Comparison of ENCODE assay signal across 29 cellular contexts in the genomic region with DNA sequence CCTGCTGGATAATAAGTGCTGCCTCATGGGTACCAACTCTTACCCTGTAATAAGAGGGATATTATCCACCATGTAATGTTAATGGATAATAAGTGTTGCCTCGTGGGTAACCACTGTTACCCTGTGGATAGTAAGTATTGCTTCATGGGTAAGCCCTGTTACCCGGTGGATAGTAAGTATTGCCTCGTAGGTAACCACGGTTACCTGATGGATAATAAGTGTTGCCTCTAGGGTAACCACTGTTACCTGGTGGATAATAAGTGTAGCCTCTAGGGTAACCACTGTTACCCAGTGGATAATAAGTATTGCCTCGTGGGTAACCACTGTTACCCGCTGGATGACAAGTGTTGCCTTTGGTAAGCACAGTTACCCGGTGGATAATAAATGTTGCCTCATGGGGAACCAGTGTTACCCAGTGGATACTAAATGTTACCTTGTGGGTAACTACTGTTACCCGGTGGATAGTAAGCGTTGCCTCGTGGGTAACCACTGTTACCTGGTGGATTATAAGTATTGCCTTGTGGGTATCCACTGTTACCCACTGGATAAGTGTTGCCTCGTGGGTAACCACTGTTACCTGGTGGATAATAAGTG. TPM values are rescaled to one million over a fixed set of nuclear protein-coding genes. Genes with fewer than 3 reads are reported as not detected.
"Had no signal": no experiment of that assay in that cellular context is flagged by ENCODE, and none has a peak within 500 bp of the region (broad histone marks: within the 10 kb centered on the region; RNA-seq: fewer than 3 reads in every experiment).

No MANE protein-coding gene starts in this region.

- H3K36me3 Mint-ChIP-seq: activated naive CD8-positive, alpha-beta T cell treated with anti-CD3 and anti-CD28 coated beads for 36 hours; T-cell had no signal

- ATAC-seq: activated T-helper 17 cell treated with anti-CD3 and anti-CD28 coated beads, Interleukin-2, amount 50 U/mL, for 72 hours; T-cell had no signal

- H3K9me3 Mint-ChIP-seq: activated B cell treated with CpG ODN at 0.5 μM for 24 hours; activated naive CD4-positive, alpha-beta T cell treated with anti-CD3 and anti-CD28 coated beads for 36 hours; activated naive CD8-positive, alpha-beta T cell treated with anti-CD3 and anti-CD28 coated beads for 36 hours; activated T-helper 17 cell treated with anti-CD3 and anti-CD28 coated beads, Interleukin-2, amount 50 U/mL, for 72 hours had no signal

- FAIRE-seq: TTC549 had no signal

- H3K27ac Mint-ChIP-seq: activated B cell treated with CpG ODN at 0.5 μM for 24 hours; activated CD4-positive, alpha-beta memory T cell treated with anti-CD3 and anti-CD28 coated beads, Interleukin-2, amount 10 ng/mL, durations not matched to agents 7 days and 5 days; activated naive CD4-positive, alpha-beta T cell treated with anti-CD3 and anti-CD28 coated beads for 36 hours; activated naive CD8-positive, alpha-beta T cell treated with anti-CD3 and anti-CD28 coated beads for 36 hours; activated T-helper 17 cell treated with anti-CD3 and anti-CD28 coated beads, Interleukin-2, amount 50 U/mL, for 72 hours; T-cell had no signal

- DNase-seq: activated B cell treated with CpG ODN at 0.5 μM for 24 hours; activated CD4-positive, alpha-beta memory T cell treated with anti-CD3 and anti-CD28 coated beads, Interleukin-2, amount 10 ng/mL, durations not matched to agents 7 days and 5 days; activated CD4-positive, alpha-beta T cell treated with anti-CD3 and anti-CD28 coated beads for 1 hour; activated CD4-positive, alpha-beta T cell treated with anti-CD3 and anti-CD28 coated beads, Interleukin-2, amount 50 U/mL, for 1 hour; activated gamma-delta T cell; activated naive CD4-positive, alpha-beta T cell treated with anti-CD3 and anti-CD28 coated beads for 36 hours; activated naive CD8-positive, alpha-beta T cell treated with anti-CD3 and anti-CD28 coated beads for 36 hours; activated T-cell treated with anti-CD3 and anti-CD28 coated beads for 4 hours; activated T-cell treated with anti-CD3 and anti-CD28 coated beads, Interleukin-2, amount 50 U/mL, for 48 hours; anterior cingulate cortex; caudate nucleus; NCI-H1048; NCI-H1930; NCI-H2171; NCI-H345; NCI-H510A; NCI-H526 treated with DMSO at 0.1 percent for 48 hours; NCI-H82; SIG-M5; T-cell; T-helper 2 cell; T1000 had no signal

RNA-seq across cellular contexts. Expression of gene NXPE4, which starts 18.6 kb away (rescaled TPM):
- total RNA-seq: activated B cell treated with CpG ODN at 0.5 μM for 24 hours; activated CD4-positive, alpha-beta memory T cell treated with anti-CD3 and anti-CD28 coated beads, Interleukin-2, amount 10 ng/mL, durations not matched to agents 7 days and 5 days; activated CD8-positive, alpha-beta memory T cell treated with anti-CD3 and anti-CD28 coated beads for 36 hours; activated naive CD4-positive, alpha-beta T cell treated with anti-CD3 and anti-CD28 coated beads for 36 hours; activated naive CD8-positive, alpha-beta T cell treated with anti-CD3 and anti-CD28 coated beads for 36 hours; activated T-helper 17 cell treated with anti-CD3 and anti-CD28 coated beads, Interleukin-2, amount 50 U/mL, for 72 hours; cerebellum; OCI-LY7; RPMI7951; T-cell had no signal

RNA-seq across cellular contexts. Expression of gene NXPE1, which starts 54.5 kb away (rescaled TPM):
- total RNA-seq: activated B cell treated with CpG ODN at 0.5 μM for 24 hours; activated CD4-positive, alpha-beta memory T cell treated with anti-CD3 and anti-CD28 coated beads, Interleukin-2, amount 10 ng/mL, durations not matched to agents 7 days and 5 days; activated CD8-positive, alpha-beta memory T cell treated with anti-CD3 and anti-CD28 coated beads for 36 hours; activated naive CD4-positive, alpha-beta T cell treated with anti-CD3 and anti-CD28 coated beads for 36 hours; activated naive CD8-positive, alpha-beta T cell treated with anti-CD3 and anti-CD28 coated beads for 36 hours; activated T-helper 17 cell treated with anti-CD3 and anti-CD28 coated beads, Interleukin-2, amount 50 U/mL, for 72 hours; cerebellum; OCI-LY7; RPMI7951; T-cell had no signal
- polyA plus RNA-seq: adipose tissue had no signal
